Comparison of ENCODE assay signal across 26 cellular contexts in the genomic region with DNA sequence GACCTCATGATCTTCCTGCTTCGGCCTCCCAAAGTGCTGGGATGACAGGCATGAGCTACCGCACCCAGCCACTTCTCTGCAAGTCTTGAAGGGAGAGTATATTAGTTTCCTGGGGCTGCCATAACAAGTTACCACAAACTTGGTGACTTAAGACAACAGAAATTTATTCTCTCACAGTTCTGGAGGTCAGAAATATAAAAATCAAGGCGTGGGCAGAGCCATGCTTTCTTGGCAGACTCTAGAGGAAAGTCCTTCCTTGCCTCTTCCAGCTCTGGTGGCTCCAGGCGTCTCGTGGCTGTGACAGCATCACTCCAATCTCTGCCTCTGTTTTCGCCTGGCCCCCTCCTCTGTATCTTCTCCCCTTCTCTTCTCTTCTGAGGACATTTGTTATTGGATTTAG.
"Had no signal": no experiment of that assay in that cellular context is flagged by ENCODE, and none has a peak within 500 bp of the region (broad histone marks: within the 10 kb centered on the region; RNA-seq: fewer than 3 reads in every experiment).

No MANE protein-coding gene starts in this region.

- H3K4me3 Mint-ChIP-seq: activated CD4-positive, alpha-beta memory T cell treated with anti-CD3 and anti-CD28 coated beads, Interleukin-2, amount 10 ng/mL, durations not matched to agents 7 days and 5 days; activated CD4-positive, alpha-beta T cell treated with anti-CD3 and anti-CD28 coated beads for 36 hours; activated naive CD4-positive, alpha-beta T cell treated with anti-CD3 and anti-CD28 coated beads, Interleukin-2, amount 10 ng/mL, durations not matched to agents 7 days and 5 days; activated naive CD8-positive, alpha-beta T cell treated with anti-CD3 and anti-CD28 coated beads for 36 hours; activated T-cell treated with anti-CD3 and anti-CD28 coated beads, Interleukin-2, amount 50 U/mL, for 72 hours; T-cell had no signal

- H3K27ac ChIP-seq: KMS-11, SK-N-MC, WERI-Rb-1 had no signal

- H3K4me1 Mint-ChIP-seq: activated CD4-positive, alpha-beta memory T cell treated with anti-CD3 and anti-CD28 coated beads, Interleukin-2, amount 10 ng/mL, durations not matched to agents 7 days and 5 days; activated CD4-positive, alpha-beta T cell treated with anti-CD3 and anti-CD28 coated beads for 36 hours; activated naive CD4-positive, alpha-beta T cell treated with anti-CD3 and anti-CD28 coated beads, Interleukin-2, amount 10 ng/mL, durations not matched to agents 7 days and 5 days; activated naive CD8-positive, alpha-beta T cell treated with anti-CD3 and anti-CD28 coated beads for 36 hours; T-cell had no signal

- H3K9ac ChIP-seq: KMS-11 had no signal

- H3K4me2 ChIP-seq: KMS-11 had no signal

- H3K36me3 ChIP-seq: MG63, WERI-Rb-1 had no signal

- H3K27ac Mint-ChIP-seq: activated CD4-positive, alpha-beta memory T cell treated with anti-CD3 and anti-CD28 coated beads, Interleukin-2, amount 10 ng/mL, durations not matched to agents 7 days and 5 days; activated CD4-positive, alpha-beta T cell treated with anti-CD3 and anti-CD28 coated beads for 36 hours; activated naive CD4-positive, alpha-beta T cell treated with anti-CD3 and anti-CD28 coated beads, Interleukin-2, amount 10 ng/mL, durations not matched to agents 7 days and 5 days; activated naive CD8-positive, alpha-beta T cell treated with anti-CD3 and anti-CD28 coated beads for 36 hours; activated T-cell treated with anti-CD3 and anti-CD28 coated beads, Interleukin-2, amount 50 U/mL, for 72 hours; activated T-helper 2 cell treated with anti-CD3 and anti-CD28 coated beads, Interferon-gamma antibody, Interleukin-2, Interleukin-4, amounts not matched to agents 10 μg/mL and 5 μg/mL and 100 μg/mL, durations not matched to agents 14 hours and 24 hours and 36 hours; T-cell had no signal

- H3K4me3 ChIP-seq: MG63, SK-N-MC had no signal

- H3K9me3 ChIP-seq: MG63 had no signal

- H3K9me3 Mint-ChIP-seq: activated CD4-positive, alpha-beta memory T cell treated with anti-CD3 and anti-CD28 coated beads, Interleukin-2, amount 10 ng/mL, durations not matched to agents 7 days and 5 days; activated naive CD4-positive, alpha-beta T cell treated with anti-CD3 and anti-CD28 coated beads, Interleukin-2, amount 10 ng/mL, durations not matched to agents 7 days and 5 days had no signal

- H3K36me3 Mint-ChIP-seq: activated naive CD4-positive, alpha-beta T cell treated with anti-CD3 and anti-CD28 coated beads, Interleukin-2, amount 10 ng/mL, durations not matched to agents 7 days and 5 days; activated naive CD8-positive, alpha-beta T cell treated with anti-CD3 and anti-CD28 coated beads for 36 hours; T-cell had no signal

- DNase-seq: activated CD4-positive, alpha-beta memory T cell treated with anti-CD3 and anti-CD28 coated beads, Interleukin-2, amount 10 ng/mL, durations not matched to agents 7 days and 5 days; activated CD4-positive, alpha-beta T cell treated with anti-CD3 and anti-CD28 coated beads for 36 hours; activated CD4-positive, alpha-beta T cell treated with anti-CD3 and anti-CD28 coated beads, Interleukin-2, amount 50 U/mL, for 1 hour; activated gamma-delta T cell treated with Interleukin-2 at 50 U/mL for 16 hours; activated naive CD4-positive, alpha-beta T cell treated with anti-CD3 and anti-CD28 coated beads, Interleukin-2, amount 10 ng/mL, durations not matched to agents 7 days and 5 days; activated naive CD8-positive, alpha-beta T cell treated with anti-CD3 and anti-CD28 coated beads for 36 hours; activated T-cell treated with anti-CD3 and anti-CD28 coated beads for 4 hours; activated T-cell treated with anti-CD3 and anti-CD28 coated beads, Interleukin-2, amount 50 U/mL, for 72 hours; caudate nucleus; MG63; MV-4-11; NCI-H1092 treated with DMSO at 0.1 percent for 48 hours; NCI-H1417 treated with DMSO at 0.1 percent for 48 hours; NCI-H1694; NCI-H2029; NCI-H2107; NCI-H2171 treated with DMSO at 0.1 percent for 48 hours; NCI-H226; NCI-H526 treated with DMSO at 0.1 percent for 48 hours; NCI-H82; T-cell; T-helper 2 cell; WERI-Rb-1 had no signal

- H3K27me3 ChIP-seq: MG63 had no signal
